Comparison of ENCODE assay signal across 1 cellular context in the genomic region with DNA sequence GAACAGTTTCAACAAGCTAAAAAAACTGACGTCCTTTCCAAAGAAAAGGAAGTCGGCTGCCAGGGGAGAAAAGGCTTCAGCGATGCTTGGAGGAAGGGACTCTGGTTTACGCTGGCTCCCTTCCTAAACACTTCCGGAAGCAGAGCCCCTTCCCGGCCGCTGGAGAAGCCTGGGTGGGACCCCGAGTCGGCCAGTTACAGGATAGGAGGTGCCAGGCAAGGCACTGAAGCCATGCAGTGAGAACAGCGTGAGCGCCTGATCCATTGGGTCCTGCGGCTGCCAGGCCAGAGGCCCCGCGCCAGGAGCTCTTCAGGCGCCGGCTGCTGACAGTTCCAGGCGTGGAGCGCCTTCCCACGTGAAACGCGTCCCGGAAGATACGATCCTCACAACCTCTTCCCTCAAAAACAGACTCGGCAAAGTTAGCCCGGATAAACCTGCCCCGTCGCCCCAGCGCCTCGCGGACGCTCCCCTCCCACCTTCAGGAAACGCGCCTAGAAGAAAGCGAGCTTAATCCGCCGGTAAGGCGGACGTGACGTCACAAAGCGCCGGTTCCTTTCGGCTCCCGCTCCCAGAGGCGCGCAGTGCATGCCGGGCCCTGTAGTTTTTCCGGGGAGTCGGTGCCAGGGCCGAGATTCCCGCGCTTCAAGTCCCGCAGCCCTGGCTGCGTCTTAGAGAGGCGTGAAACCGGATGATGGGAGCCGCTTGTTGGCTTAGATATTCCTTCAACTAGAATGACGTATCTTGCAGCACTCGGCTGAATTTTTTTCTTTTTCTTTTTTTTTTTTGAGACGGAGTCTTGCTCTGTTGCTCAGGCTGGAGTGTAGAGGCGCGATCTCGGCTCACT.
A peak's percentile ranks its signal among the peaks of the same experiment; 100 is the strongest.
TF ChIP-seq lines count a peak whose summit lies in the region.

A gene with protein sequence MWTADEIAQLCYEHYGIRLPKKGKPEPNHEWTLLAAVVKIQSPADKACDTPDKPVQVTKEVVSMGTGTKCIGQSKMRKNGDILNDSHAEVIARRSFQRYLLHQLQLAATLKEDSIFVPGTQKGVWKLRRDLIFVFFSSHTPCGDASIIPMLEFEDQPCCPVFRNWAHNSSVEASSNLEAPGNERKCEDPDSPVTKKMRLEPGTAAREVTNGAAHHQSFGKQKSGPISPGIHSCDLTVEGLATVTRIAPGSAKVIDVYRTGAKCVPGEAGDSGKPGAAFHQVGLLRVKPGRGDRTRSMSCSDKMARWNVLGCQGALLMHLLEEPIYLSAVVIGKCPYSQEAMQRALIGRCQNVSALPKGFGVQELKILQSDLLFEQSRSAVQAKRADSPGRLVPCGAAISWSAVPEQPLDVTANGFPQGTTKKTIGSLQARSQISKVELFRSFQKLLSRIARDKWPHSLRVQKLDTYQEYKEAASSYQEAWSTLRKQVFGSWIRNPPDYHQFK (minus strand): TSS at position 520 of the 844 bp plus-strand sequence. CDS start 2,482 bp downstream, outside the sequence.

TF ChIP-seq in A549, 52 proteins besides CTCF, POLR2A, EP300 and RAD21 (continued from another document):
- TF ChIP-seq ATOH8 (CRISPR knock-in tag; IDR thresholded peaks at IDR 0.05; ENCODE audit: low read depth) (no peak), CBX2 (IDR thresholded peaks at IDR 0.05; ENCODE audit: borderline replicate concordance, low read depth) (no peak), BHLHE40 (IDR thresholded peaks at IDR 0.05; ENCODE audit: low read depth, low read length) (no peak), MAX (IDR thresholded peaks at IDR 0.05) (peak; percentile 89), CHD2 (IDR thresholded peaks at IDR 0.05; ENCODE audit: low read length, partially characterized antibody) (peak; percentile 95), JUN (IDR thresholded peaks at IDR 0.05) (peak; percentile 58 to 92; a peak in 4 of 5 replicates), CEBPB (IDR thresholded peaks at IDR 0.05) (no peak), E2F6 (IDR thresholded peaks at IDR 0.05; ENCODE audit: borderline replicate concordance, low read depth) (peak; percentile 91), ZFP36 (IDR thresholded peaks at IDR 0.05; ENCODE audit: borderline replicate concordance, partially characterized antibody) (no peak), MYC (IDR thresholded peaks at IDR 0.05; ENCODE audit: borderline replicate concordance, low read length) (peak; percentile 51; the same call in 1 of the 2 replicates), FOSL2 (IDR thresholded peaks at IDR 0.05) (no peak), FOSL2 (CRISPR knock-in tag; IDR thresholded peaks at IDR 0.05) (0 out of 2 replicates have a peak, but pooled peaks have one; percentile 8), HOXB13 (CRISPR knock-in tag; IDR thresholded peaks at IDR 0.05; ENCODE audit: low read depth) (no peak), JUNB (IDR thresholded peaks at IDR 0.05) (no peak), RARB (CRISPR knock-in tag; IDR thresholded peaks at IDR 0.05) (no peak), ESRRA (IDR thresholded peaks at IDR 0.05; ENCODE audit: borderline replicate concordance, low read length) (no peak), SREBF2 (IDR thresholded peaks at IDR 0.05) (no peak), PHF8 (IDR thresholded peaks at IDR 0.05; ENCODE audit: borderline replicate concordance, low read depth) (peak; percentile 79), HOXB5 (CRISPR knock-in tag; IDR thresholded peaks at IDR 0.05) (no peak), GATA3 (IDR thresholded peaks at IDR 0.05; ENCODE audit: borderline replicate concordance) (peak; percentile 18; the same call in 1 of the 2 replicates), PBX3 (IDR thresholded peaks at IDR 0.05) (peak; percentile 52; the same call in 1 of the 2 replicates), RCOR1 (IDR thresholded peaks at IDR 0.05; ENCODE audit: low read depth, low read length) (no peak), MAZ (IDR thresholded peaks at IDR 0.05; ENCODE audit: borderline replicate concordance, low read depth, low read length) (no peak)
- TF ChIP-seq, protein P1, sequence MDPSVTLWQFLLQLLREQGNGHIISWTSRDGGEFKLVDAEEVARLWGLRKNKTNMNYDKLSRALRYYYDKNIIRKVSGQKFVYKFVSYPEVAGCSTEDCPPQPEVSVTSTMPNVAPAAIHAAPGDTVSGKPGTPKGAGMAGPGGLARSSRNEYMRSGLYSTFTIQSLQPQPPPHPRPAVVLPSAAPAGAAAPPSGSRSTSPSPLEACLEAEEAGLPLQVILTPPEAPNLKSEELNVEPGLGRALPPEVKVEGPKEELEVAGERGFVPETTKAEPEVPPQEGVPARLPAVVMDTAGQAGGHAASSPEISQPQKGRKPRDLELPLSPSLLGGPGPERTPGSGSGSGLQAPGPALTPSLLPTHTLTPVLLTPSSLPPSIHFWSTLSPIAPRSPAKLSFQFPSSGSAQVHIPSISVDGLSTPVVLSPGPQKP (IDR thresholded peaks at IDR 0.05; ENCODE audit: low read depth, low read length): no peak
TF ChIP-seq in A549: peak in this region for 11.
